ENCODE assay signal across 12 cellular contexts in the genomic region with DNA sequence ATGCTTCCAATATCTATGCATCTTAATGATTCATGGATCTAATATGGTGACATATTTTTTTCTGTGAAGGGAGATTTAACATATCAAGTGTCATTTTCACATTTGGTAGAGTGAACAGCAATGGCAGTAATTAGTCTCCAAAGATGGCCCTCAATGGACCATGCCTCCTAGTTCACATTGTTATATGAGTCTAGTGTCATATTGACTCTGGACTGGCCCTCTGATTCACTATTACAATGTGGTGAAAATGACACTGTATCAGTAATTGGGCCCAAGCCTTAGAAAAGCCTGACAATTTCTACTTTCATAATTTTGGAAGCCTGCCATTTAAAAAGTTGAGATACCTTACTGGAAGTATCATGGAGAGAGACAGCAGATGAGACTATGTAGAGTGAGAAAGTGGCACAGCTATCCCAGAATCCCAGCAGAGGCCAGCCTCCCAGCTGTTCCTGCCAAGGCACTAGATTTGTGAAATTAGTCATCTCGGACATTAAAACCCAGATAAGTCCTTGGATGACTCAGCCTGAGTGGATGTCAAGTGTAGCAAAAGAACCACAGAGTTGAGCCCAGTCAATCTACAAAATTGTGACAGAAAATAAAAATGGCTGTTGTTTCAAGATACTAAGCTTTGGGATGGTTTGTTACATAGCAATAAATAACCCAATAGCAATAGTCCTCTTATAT.
DNase-seq lines count a peak whose midpoint lies in the region; ATAC-seq and TF ChIP-seq lines count a peak whose summit lies in the region.
"Had no signal": no experiment of that assay in that cellular context is flagged by ENCODE, and none has a peak within 500 bp of the region (broad histone marks: within the 10 kb centered on the region; RNA-seq: fewer than 3 reads in every experiment).

No MANE protein-coding gene starts in this region.

- no peak for TF ChIP-seq CTCF in mammary epithelial cell (conservative IDR thresholded peaks at IDR 0.05 in 1 of 2, IDR thresholded peaks at IDR 0.05 in 1 of 2; ENCODE audit: extremely low read depth in 1 of 2, insufficient read depth in 1 of 2, low read depth in 1 of 2, low read length in 2 of 2)

- H3K4me1 ChIP-seq in mammary epithelial cell (ENCODE audit: insufficient read depth, low read length), result peaks cover 8% of the 10 kb centered on the region

- H3K9me3 ChIP-seq in MG63 (no peaks in the 10 kb centered on the region), mammary epithelial cell (replicated peaks; ENCODE audit: insufficient read depth, low read length) (no peaks in the 10 kb centered on the region)
- H3K9me3 ChIP-seq: Peyer's patch had no signal

- DNase-seq in MG63, result peak; percentile 80
- DNase-seq in mammary epithelial cell, result peak; percentile 86
- DNase-seq in renal cortical epithelial cell (ENCODE audit: low read depth), result peak; percentile 95
- no peak for DNase-seq in stimulated activated naive CD4-positive, alpha-beta T cell treated with Interleukin-2 at 50 U/mL for 16 hours (lab: John Stamatoyannopoulos, UW)
- DNase-seq in NCI-H2107 (lab: John Stamatoyannopoulos, UW), result no peak
- no peak for DNase-seq in mesenteric fat pad (ENCODE audit: low spot score)
- no peak for DNase-seq in NCI-H524 treated with DMSO at 0.1 percent for 48 hours (lab: John Stamatoyannopoulos, UW)
- DNase-seq: activated CD4-positive, alpha-beta T cell treated with anti-CD3 and anti-CD28 coated beads, Interleukin-2, amount 50 U/mL, for 1 hour; Peyer's patch; spleen had no signal

- no peak overlapping the region for H3K9ac ChIP-seq in mammary epithelial cell (ENCODE audit: insufficient read depth, low read length)

- peak; percentile 41 for ATAC-seq in GM18867 (IDR thresholded peaks at IDR 0.05; ENCODE audit: unreplicated experiment)
- ATAC-seq: activated naive CD4-positive, alpha-beta T cell treated with anti-CD3 and anti-CD28 coated beads, Interleukin-2, amount 50 U/mL, for 72 hours had no signal

- no peaks in the 10 kb centered on the region for H4K20me1 ChIP-seq in mammary epithelial cell (ENCODE audit: insufficient read depth, low read length)

- no peak overlapping the region for H3K4me2 ChIP-seq in mammary epithelial cell (ENCODE audit: insufficient read depth, low read depth, low read length)

- intact Hi-C loops in mammary epithelial cell (cut with micrococcal nuclease), result no loop called here

- dilution Hi-C loops in mammary epithelial cell (cut with HindIII; ENCODE audit: low sequenced_read_pairs), result no loop called here

- CTCF ChIA-PET in mammary epithelial cell (lab: Charles Lee; ENCODE audit: low non-redundant PET), result no interaction called here

- no peak overlapping the region for H2AFZ ChIP-seq in mammary epithelial cell (ENCODE audit: low read depth, low read length)

- H3K4me3 ChIP-seq in MG63, result no peak overlapping the region
- H3K4me3 ChIP-seq in mammary epithelial cell (replicated peaks in 1 of 3; ENCODE audit: insufficient read depth in 1 of 3, low read depth in 2 of 3, low read length in 3 of 3), result no peak overlapping the region
- H3K4me3 ChIP-seq: Peyer's patch, spleen had no signal

- BruUV-seq in mammary epithelial cell (replicated peaks; lab: Mats Ljungman, UMichigan), result no TSS peak

- in situ Hi-C loops in mammary epithelial cell (cut with MboI; ENCODE audit: low sequenced_read_pairs in 2 of 2), result no loop called here

- H3K79me2 ChIP-seq in mammary epithelial cell (ENCODE audit: insufficient read depth, low read length), result no peaks in the 10 kb centered on the region

- no peaks in the 10 kb centered on the region for H3K27me3 ChIP-seq in MG63
- no peaks in the 10 kb centered on the region for H3K27me3 ChIP-seq in mammary epithelial cell (ENCODE audit: insufficient read depth, low read length)
- H3K27me3 ChIP-seq: Peyer's patch, spleen had no signal

- no peak overlapping the region for H3K27ac ChIP-seq in mammary epithelial cell (ENCODE audit: insufficient read depth, low read depth, low read length)
- H3K27ac ChIP-seq: Peyer's patch, spleen had no signal

- WGBS in mammary epithelial cell (ENCODE audit: low coverage, missing lambda C conversion rate), result 43% methylated on average over 1 of the region's 1 CpG

- H3K36me3 ChIP-seq in MG63 (no peaks in the 10 kb centered on the region), mammary epithelial cell (ENCODE audit: insufficient read depth, low read length) (no peaks in the 10 kb centered on the region)
- H3K36me3 ChIP-seq: Peyer's patch, spleen had no signal

Comparison
In these comparisons a context has a peak if more than half of its experiments do, and no peak if none do; other contexts are left out.
1. DNase-seq: peak in MG63 (single experiment), mammary epithelial cell (single experiment) and renal cortical epithelial cell (single experiment); none in stimulated activated naive CD4-positive, alpha-beta T cell treated with Interleukin-2 at 50 U/mL for 16 hours (single experiment), NCI-H2107 (single experiment), mesenteric fat pad (single experiment) and NCI-H524 treated with DMSO at 0.1 percent for 48 hours (single experiment).